1 cellular context compared by ENCODE assay signal in genomic region chrX:37824491-37825224, GRCh38.
TF ChIP-seq lines count a peak whose summit lies in the region.

No MANE protein-coding gene starts in this region.

TF ChIP-seq in GM23338, 12 proteins besides CTCF, POLR2A, EP300 and RAD21 (continued from another document):
- TF ChIP-seq ZNF462 (CRISPR knock-in tag; IDR thresholded peaks at IDR 0.05) (no peak), POLR2AphosphoS5 (IDR thresholded peaks at IDR 0.05; ENCODE audit: low read depth) (no peak)
